ENCODE assay signal across 1 cellular context in the genomic region with DNA sequence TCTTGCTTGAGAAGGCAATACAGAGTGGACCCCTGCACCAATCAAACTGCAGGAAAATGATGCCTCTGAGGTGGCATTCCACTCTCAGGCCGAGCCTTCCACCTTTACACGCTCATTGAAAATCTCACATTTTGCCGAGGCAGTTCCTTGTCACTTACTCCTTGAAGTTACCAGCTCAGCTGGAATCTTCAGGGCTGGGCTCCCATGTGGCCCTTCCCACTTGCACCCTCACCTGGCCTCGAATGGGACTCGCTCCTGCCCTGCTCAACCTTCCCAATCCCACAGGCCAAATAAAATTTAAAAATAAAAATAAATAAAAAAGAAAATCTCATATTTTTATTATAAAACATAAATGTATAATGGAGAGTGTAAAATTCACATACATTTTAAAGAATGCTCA.
TF ChIP-seq lines count a peak whose summit lies in the region.

No MANE protein-coding gene starts in this region.

TF ChIP-seq in GM23338, 12 proteins besides CTCF, POLR2A, EP300 and RAD21 (continued from another document):
- TF ChIP-seq, protein P1, sequence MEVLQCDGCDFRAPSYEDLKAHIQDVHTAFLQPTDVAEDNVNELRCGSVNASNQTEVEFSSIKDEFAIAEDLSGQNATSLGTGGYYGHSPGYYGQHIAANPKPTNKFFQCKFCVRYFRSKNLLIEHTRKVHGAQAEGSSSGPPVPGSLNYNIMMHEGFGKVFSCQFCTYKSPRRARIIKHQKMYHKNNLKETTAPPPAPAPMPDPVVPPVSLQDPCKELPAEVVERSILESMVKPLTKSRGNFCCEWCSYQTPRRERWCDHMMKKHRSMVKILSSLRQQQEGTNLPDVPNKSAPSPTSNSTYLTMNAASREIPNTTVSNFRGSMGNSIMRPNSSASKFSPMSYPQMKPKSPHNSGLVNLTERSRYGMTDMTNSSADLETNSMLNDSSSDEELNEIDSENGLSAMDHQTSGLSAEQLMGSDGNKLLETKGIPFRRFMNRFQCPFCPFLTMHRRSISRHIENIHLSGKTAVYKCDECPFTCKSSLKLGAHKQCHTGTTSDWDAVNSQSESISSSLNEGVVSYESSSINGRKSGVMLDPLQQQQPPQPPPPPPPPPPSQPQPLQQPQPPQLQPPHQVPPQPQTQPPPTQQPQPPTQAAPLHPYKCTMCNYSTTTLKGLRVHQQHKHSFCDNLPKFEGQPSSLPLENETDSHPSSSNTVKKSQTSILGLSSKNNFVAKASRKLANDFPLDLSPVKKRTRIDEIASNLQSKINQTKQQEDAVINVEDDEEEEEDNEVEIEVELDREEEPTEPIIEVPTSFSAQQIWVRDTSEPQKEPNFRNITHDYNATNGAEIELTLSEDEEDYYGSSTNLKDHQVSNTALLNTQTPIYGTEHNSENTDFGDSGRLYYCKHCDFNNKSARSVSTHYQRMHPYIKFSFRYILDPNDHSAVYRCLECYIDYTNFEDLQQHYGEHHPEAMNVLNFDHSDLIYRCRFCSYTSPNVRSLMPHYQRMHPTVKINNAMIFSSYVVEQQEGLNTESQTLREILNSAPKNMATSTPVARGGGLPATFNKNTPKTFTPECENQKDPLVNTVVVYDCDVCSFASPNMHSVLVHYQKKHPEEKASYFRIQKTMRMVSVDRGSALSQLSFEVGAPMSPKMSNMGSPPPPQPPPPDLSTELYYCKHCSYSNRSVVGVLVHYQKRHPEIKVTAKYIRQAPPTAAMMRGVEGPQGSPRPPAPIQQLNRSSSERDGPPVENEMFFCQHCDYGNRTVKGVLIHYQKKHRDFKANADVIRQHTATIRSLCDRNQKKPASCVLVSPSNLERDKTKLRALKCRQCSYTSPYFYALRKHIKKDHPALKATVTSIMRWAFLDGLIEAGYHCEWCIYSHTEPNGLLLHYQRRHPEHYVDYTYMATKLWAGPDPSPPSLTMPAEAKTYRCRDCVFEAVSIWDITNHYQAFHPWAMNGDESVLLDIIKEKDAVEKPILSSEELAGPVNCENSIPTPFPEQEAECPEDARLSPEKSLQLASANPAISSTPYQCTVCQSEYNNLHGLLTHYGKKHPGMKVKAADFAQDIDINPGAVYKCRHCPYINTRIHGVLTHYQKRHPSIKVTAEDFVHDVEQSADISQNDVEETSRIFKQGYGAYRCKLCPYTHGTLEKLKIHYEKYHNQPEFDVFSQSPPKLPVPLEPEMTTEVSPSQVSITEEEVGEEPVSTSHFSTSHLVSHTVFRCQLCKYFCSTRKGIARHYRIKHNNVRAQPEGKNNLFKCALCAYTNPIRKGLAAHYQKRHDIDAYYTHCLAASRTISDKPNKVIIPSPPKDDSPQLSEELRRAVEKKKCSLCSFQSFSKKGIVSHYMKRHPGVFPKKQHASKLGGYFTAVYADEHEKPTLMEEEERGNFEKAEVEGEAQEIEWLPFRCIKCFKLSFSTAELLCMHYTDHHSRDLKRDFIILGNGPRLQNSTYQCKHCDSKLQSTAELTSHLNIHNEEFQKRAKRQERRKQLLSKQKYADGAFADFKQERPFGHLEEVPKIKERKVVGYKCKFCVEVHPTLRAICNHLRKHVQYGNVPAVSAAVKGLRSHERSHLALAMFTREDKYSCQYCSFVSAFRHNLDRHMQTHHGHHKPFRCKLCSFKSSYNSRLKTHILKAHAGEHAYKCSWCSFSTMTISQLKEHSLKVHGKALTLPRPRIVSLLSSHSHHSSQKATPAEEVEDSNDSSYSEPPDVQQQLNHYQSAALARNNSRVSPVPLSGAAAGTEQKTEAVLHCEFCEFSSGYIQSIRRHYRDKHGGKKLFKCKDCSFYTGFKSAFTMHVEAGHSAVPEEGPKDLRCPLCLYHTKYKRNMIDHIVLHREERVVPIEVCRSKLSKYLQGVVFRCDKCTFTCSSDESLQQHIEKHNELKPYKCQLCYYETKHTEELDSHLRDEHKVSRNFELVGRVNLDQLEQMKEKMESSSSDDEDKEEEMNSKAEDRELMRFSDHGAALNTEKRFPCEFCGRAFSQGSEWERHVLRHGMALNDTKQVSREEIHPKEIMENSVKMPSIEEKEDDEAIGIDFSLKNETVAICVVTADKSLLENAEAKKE (CRISPR knock-in tag; IDR thresholded peaks at IDR 0.05): no peak
